ENCODE assay signal across 16 cellular contexts in the genomic region with DNA sequence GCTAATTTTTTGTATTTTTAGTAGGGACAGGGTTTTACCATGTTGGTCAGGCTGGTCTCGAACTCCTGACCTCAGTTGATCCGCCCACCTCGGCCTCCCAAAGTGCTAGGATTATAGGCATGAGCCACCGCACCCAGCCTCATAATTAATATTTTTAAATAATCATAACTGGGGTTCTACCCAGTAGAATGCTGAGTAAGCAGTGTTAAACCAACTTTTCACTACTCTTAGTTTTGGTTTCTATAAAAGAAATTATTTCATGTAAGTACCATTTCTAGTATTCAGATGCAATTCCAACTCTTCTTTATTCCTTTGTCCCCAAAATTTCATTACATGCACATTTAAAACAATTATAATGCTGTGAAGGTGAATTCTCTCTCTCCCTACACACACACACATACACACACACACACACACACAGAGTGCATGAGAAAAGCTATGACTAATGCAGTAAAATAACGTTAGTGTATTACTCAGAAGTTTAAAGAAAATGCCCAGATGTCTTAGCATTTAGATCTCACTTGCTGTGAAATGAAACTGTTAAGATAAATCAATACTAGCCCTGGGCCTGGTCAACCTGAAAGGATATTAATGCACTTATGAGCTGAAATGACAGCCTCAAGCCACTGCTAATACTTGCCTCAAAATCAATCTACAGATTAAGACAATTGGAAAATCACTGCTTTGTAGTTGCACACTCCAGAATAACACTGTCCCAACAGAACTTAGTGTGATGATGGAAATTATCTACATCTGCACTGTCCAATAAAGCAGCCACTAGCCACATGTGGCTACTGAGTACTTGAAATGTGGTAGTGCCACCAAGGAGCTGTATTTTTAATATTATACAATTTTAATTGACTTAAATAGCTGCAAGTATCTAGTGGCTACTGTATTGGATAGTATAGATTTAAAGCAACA. TPM values are rescaled to one million over a fixed set of nuclear protein-coding genes. Genes with fewer than 3 reads are reported as not detected.
DNase-seq lines count a peak whose midpoint lies in the region; ATAC-seq and TF ChIP-seq lines count a peak whose summit lies in the region.
"Had no signal": no experiment of that assay in that cellular context is flagged by ENCODE, and none has a peak within 500 bp of the region (broad histone marks: within the 10 kb centered on the region; RNA-seq: fewer than 3 reads in every experiment).

No MANE protein-coding gene starts in this region.

- H3K27ac ChIP-seq in AG04450 (ENCODE audit: low read depth, low read length), result no peak overlapping the region
- H3K27ac ChIP-seq in caudate nucleus (ENCODE audit: low read depth, low read length), result no peak overlapping the region
- H3K27ac ChIP-seq: BLaER1 treated with 17β-estradiol and CSF1 and Interleukin-3, amounts not matched to agents 10 nM and 100 nM; gastrocnemius medialis had no signal

- H3K27me3 ChIP-seq in AG04450 (ENCODE audit: control insufficient read depth, insufficient read depth, low read length), result no peaks in the 10 kb centered on the region
- H3K27me3 ChIP-seq: BLaER1 treated with 17β-estradiol and CSF1 and Interleukin-3, amounts not matched to agents 10 nM and 100 nM; gastrocnemius medialis had no signal

- TF ChIP-seq CTCF in AG04450 (IDR thresholded peaks at IDR 0.05; ENCODE audit: low read depth, low read length) (no peak), brain (conservative IDR thresholded peaks at IDR 0.05) (no peak)

- no peaks in the 10 kb centered on the region for H3K27me3 Mint-ChIP-seq in brain
- H3K27me3 Mint-ChIP-seq in activated CD8-positive, alpha-beta T cell treated with anti-CD3 and anti-CD28 coated beads, Interleukin-2, amount 10 ng/mL, durations not matched to agents 7 days and 5 days (ENCODE audit: low read depth), result peaks cover 27% of the 10 kb centered on the region

- CTCF ChIA-PET in AG04450 (lab: Charles Lee), result no interaction called here
- CTCF ChIA-PET in activated CD8-positive, alpha-beta T cell treated with anti-CD3 and anti-CD28 coated beads, Interleukin-2, amount 10 ng/mL, durations not matched to agents 7 days and 5 days (lab: Charles Lee), result interaction anchor here (1.1 kb wide), 1 partner anchor 41 kb away, joined by 3 read pairs; no protein-coding TSS in a partner anchor

- ATAC-seq in activated CD8-positive, alpha-beta T cell treated with anti-CD3 and anti-CD28 coated beads, Interleukin-2, amount 10 ng/mL, durations not matched to agents 7 days and 5 days, result no peak
- ATAC-seq: activated CD4-positive, alpha-beta T cell treated with anti-CD3 and anti-CD28 coated beads for 36 hours; gastrocnemius medialis; natural killer cell treated with Interleukin-12 subunit alpha and Interleukin-12 subunit beta and Interleukin-15 and Interleukin-18, amount 100 ng/mL, for 72 hours had no signal

- peak overlapping the region in 3 of 5 experiments; percentile 15 to 77 (median 48) for H3K27ac Mint-ChIP-seq in brain
- no peak overlapping the region for H3K27ac Mint-ChIP-seq in activated CD8-positive, alpha-beta T cell treated with anti-CD3 and anti-CD28 coated beads, Interleukin-2, amount 10 ng/mL, durations not matched to agents 7 days and 5 days
- H3K27ac Mint-ChIP-seq: activated CD4-positive, alpha-beta T cell treated with anti-CD3 and anti-CD28 coated beads for 36 hours; natural killer cell treated with Interleukin-12 subunit alpha and Interleukin-12 subunit beta and Interleukin-15 and Interleukin-18, amount 100 ng/mL, for 72 hours had no signal

- H3K4me3 ChIP-seq in AG04450 (ENCODE audit: low read depth, low read length), result no peak overlapping the region
- H3K4me3 ChIP-seq: BLaER1 treated with 17β-estradiol and CSF1 and Interleukin-3, amounts not matched to agents 10 nM and 100 nM; gastrocnemius medialis had no signal

- DNase-seq in AG04450 (ENCODE audit: low read depth, low spot score) (peak; percentile 36), HPDE6-E6E7 (ENCODE audit: extremely low spot score) (peak; percentile 13), hepatic stellate cell (ENCODE audit: low spot score) (peak; percentile 6), caudate nucleus (lab: John Stamatoyannopoulos, UW) (no peak), NCI-H1105 (lab: John Stamatoyannopoulos, UW) (no peak), DMS114 treated with DMSO at 0.1 percent for 48 hours (lab: John Stamatoyannopoulos, UW; ENCODE audit: unreplicated experiment) (no peak)
- no peak for DNase-seq in activated CD8-positive, alpha-beta T cell treated with anti-CD3 and anti-CD28 coated beads, Interleukin-2, amount 10 ng/mL, durations not matched to agents 7 days and 5 days
- DNase-seq: activated CD4-positive, alpha-beta T cell treated with anti-CD3 and anti-CD28 coated beads for 36 hours; gastrocnemius medialis; GDM1; left colon; NCI-H2029 treated with DMSO at 0.1 percent for 48 hours; stimulated activated CD4-positive, alpha-beta T cell treated with anti-CD3 and anti-CD28 coated beads, Interleukin-12 subunit alpha, Interleukin-12 subunit beta, amount 100 ng/mL, for 4 hours had no signal

- H3K9me3 Mint-ChIP-seq in brain, result peaks cover 7 to 11% (median 8%) of the 10 kb centered on the region in 5 experiments
- no peaks in the 10 kb centered on the region for H3K9me3 Mint-ChIP-seq in activated CD8-positive, alpha-beta T cell treated with anti-CD3 and anti-CD28 coated beads, Interleukin-2, amount 10 ng/mL, durations not matched to agents 7 days and 5 days (ENCODE audit: insufficient read depth)
- H3K9me3 Mint-ChIP-seq: natural killer cell treated with Interleukin-12 subunit alpha and Interleukin-12 subunit beta and Interleukin-15 and Interleukin-18, amount 100 ng/mL, for 72 hours had no signal

- peaks cover 12% of the 10 kb centered on the region for H3K4me1 Mint-ChIP-seq in brain
- no peaks in the 10 kb centered on the region for H3K4me1 Mint-ChIP-seq in activated CD8-positive, alpha-beta T cell treated with anti-CD3 and anti-CD28 coated beads, Interleukin-2, amount 10 ng/mL, durations not matched to agents 7 days and 5 days (ENCODE audit: low read depth)
- H3K4me1 Mint-ChIP-seq: activated CD4-positive, alpha-beta T cell treated with anti-CD3 and anti-CD28 coated beads for 36 hours had no signal

- no peaks in the 10 kb centered on the region for H3K9me3 ChIP-seq in AG04450 (ENCODE audit: control insufficient read depth, insufficient read depth, low read length)
- H3K9me3 ChIP-seq: BLaER1 treated with 17β-estradiol and CSF1 and Interleukin-3, amounts not matched to agents 10 nM and 100 nM; gastrocnemius medialis had no signal

- H3K36me3 Mint-ChIP-seq in brain, result peaks cover 54% of the 10 kb centered on the region
- H3K36me3 Mint-ChIP-seq in activated CD8-positive, alpha-beta T cell treated with anti-CD3 and anti-CD28 coated beads, Interleukin-2, amount 10 ng/mL, durations not matched to agents 7 days and 5 days (ENCODE audit: low read depth), result no peaks in the 10 kb centered on the region
- H3K36me3 Mint-ChIP-seq: natural killer cell treated with Interleukin-12 subunit alpha and Interleukin-12 subunit beta and Interleukin-15 and Interleukin-18, amount 100 ng/mL, for 72 hours had no signal

- POLR2A ChIA-PET in AG04450 (lab: Yijun Ruan, JAX), result no interaction called here
- POLR2A ChIA-PET in activated CD8-positive, alpha-beta T cell treated with anti-CD3 and anti-CD28 coated beads, Interleukin-2, amount 10 ng/mL, durations not matched to agents 7 days and 5 days (lab: Charles Lee), result no interaction called here

- H3K4me3 Mint-ChIP-seq in brain, result peak overlapping the region in 1 of 5 experiments; percentile 28
- H3K4me3 Mint-ChIP-seq in activated CD8-positive, alpha-beta T cell treated with anti-CD3 and anti-CD28 coated beads, Interleukin-2, amount 10 ng/mL, durations not matched to agents 7 days and 5 days, result no peak overlapping the region
- H3K4me3 Mint-ChIP-seq: activated CD4-positive, alpha-beta T cell treated with anti-CD3 and anti-CD28 coated beads for 36 hours; natural killer cell treated with Interleukin-12 subunit alpha and Interleukin-12 subunit beta and Interleukin-15 and Interleukin-18, amount 100 ng/mL, for 72 hours had no signal

RNA-seq across cellular contexts. Expression of gene PTPN21, which starts 36.0 kb away (rescaled TPM):
- 15.8 and 16.0 TPM in 2 replicates for polyA plus RNA-seq in AG04450 (2011; rRNA removed)
- polyA minus RNA-seq in AG04450 (2011; rRNA and poly(A)+ RNA removed), result 22.0 and 23.8 TPM in 2 replicates
- 2.6 TPM for polyA plus RNA-seq in brain (ENCODE audit: insufficient read depth, low read depth, low replicate concordance)
- total RNA-seq in activated CD8-positive, alpha-beta T cell treated with anti-CD3 and anti-CD28 coated beads, Interleukin-2, amount 10 ng/mL, durations not matched to agents 7 days and 5 days, result under 1 TPM in 1 of 2 experiments, not detected in 1; 0.08 TPM

RNA-seq across cellular contexts. Expression of gene ZC3H14, which starts 44.0 kb away (rescaled TPM):
- polyA plus RNA-seq in AG04450 (2011; rRNA removed) (99.8 and 102 TPM in 2 replicates), brain (ENCODE audit: insufficient read depth, low read depth, low replicate concordance) (41.0 TPM)
- 129 and 147 TPM in 2 replicates for polyA minus RNA-seq in AG04450 (2011; rRNA and poly(A)+ RNA removed)
- 10 to 100 TPM; 39.6 to 42.4 TPM for total RNA-seq in activated CD8-positive, alpha-beta T cell treated with anti-CD3 and anti-CD28 coated beads, Interleukin-2, amount 10 ng/mL, durations not matched to agents 7 days and 5 days

Comparison
In these comparisons a context has a peak if more than half of its experiments do, and no peak if none do; other contexts are left out.
1. DNase-seq: peak in AG04450 (single experiment), HPDE6-E6E7 (single experiment) and hepatic stellate cell (single experiment); none in caudate nucleus (0 of 61), activated CD8-positive, alpha-beta T cell treated with anti-CD3 and anti-CD28 coated beads, Interleukin-2, amount 10 ng/mL, durations not matched to agents 7 days and 5 days (single experiment), NCI-H1105 (single experiment) and DMS114 treated with DMSO at 0.1 percent for 48 hours (single experiment).